ENCODE assay signal across 19 cellular contexts in the genomic region with DNA sequence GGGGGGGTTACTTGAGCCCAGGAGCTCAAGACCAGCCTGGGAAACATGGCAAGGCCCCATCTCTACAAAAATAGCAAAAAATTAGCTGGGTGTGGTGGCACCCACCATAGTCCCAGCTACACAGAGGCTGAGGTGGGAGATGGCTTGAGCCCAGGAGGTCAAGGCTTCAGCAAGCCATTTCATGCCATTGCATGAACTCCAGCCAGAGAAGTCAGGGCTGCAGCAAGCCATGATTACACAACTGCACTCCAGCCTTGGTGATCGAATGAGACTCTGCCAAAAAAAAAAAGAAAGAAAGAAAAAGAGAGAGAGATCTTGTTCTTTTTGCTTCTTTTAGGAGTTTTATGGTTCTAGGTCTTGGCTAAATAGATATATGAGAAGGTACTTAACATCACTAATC.
DNase-seq lines count a peak whose midpoint lies in the region; ATAC-seq lines count a peak whose summit lies in the region.
"Had no signal": no experiment of that assay in that cellular context is flagged by ENCODE, and none has a peak within 500 bp of the region (broad histone marks: within the 10 kb centered on the region; RNA-seq: fewer than 3 reads in every experiment).

No MANE protein-coding gene starts in this region.

- H2BK120ac ChIP-seq in neuronal stem cell (ENCODE audit: low read depth, low read length): no peak overlapping the region

- H3K9ac ChIP-seq in neuronal stem cell (ENCODE audit: low read depth, low read length, poor library complexity): no peak overlapping the region

- no peaks in the 10 kb centered on the region for H3K79me1 ChIP-seq in neuronal stem cell (ENCODE audit: low read depth, low read length)

- in situ Hi-C loops in G401 (cut with HindIII; ENCODE audit: low sequenced_read_pairs): no loop called here

- no peak overlapping the region for H3K23ac ChIP-seq in neuronal stem cell (ENCODE audit: low read depth, low read length, poor library complexity)

- H2AFZ ChIP-seq in neuronal stem cell (ENCODE audit: low read length): no peak overlapping the region

- intact Hi-C loops in left ventricle myocardium superior (cut with micrococcal nuclease): no loop called here
- intact Hi-C loops in left cardiac atrium (cut with DNase I): no loop called here

- peaks cover 0 to 9% of the 10 kb centered on the region in 2 donors for H3K4me1 ChIP-seq in neuronal stem cell (ENCODE audit: control insufficient read depth in 2 of 2, insufficient read depth in 1 of 2, low read depth in 1 of 2, low read length in 2 of 2)
- H3K4me1 ChIP-seq: A549, Caco-2 had no signal

- H3K14ac ChIP-seq in neuronal stem cell (ENCODE audit: low read length): no peak overlapping the region

- H3K27ac ChIP-seq in neuronal stem cell (replicated peaks; ENCODE audit: low read length): no peak overlapping the region
- H3K27ac ChIP-seq: 22Rv1, A549, C4-2B had no signal

- no peak overlapping the region for H2BK12ac ChIP-seq in neuronal stem cell (ENCODE audit: low read length)

- H2BK5ac ChIP-seq in neuronal stem cell (ENCODE audit: low read length): no peak overlapping the region

- H3K4ac ChIP-seq in neuronal stem cell (ENCODE audit: low read length): no peak overlapping the region

- DNase-seq in left ventricle myocardium superior (peak; percentile 18), left cardiac atrium (no peak), left lobe of liver (ENCODE audit: low spot score) (peak; percentile 54), neuronal stem cell (ENCODE audit: low spot score) (no peak), G401 (ENCODE audit: low spot score) (no peak), T-helper 9 cell (no peak), UCSD-AML1 (lab: John Stamatoyannopoulos, UW; ENCODE audit: unreplicated experiment) (no peak)
- DNase-seq: AML-193; Caco-2; CD4-positive, alpha-beta T cell; GDM1; H7; HFFc6 had no signal

- no peak overlapping the region for H2BK15ac ChIP-seq in neuronal stem cell (ENCODE audit: low read length)

- H4K91ac ChIP-seq in neuronal stem cell (ENCODE audit: low read depth, low read length, poor library complexity): no peak overlapping the region

- no peaks in the 10 kb centered on the region for H3K9me3 ChIP-seq in neuronal stem cell (replicated peaks in 1 of 2; ENCODE audit: control insufficient read depth in 2 of 2, insufficient read depth in 1 of 2, low read depth in 1 of 2, low read length in 2 of 2)
- H3K9me3 ChIP-seq: A549, Caco-2 had no signal

- ATAC-seq in left ventricle myocardium superior (no peak), left cardiac atrium (no peak), left lobe of liver (peak; percentile 90), HG03571 (IDR thresholded peaks at IDR 0.05; ENCODE audit: unreplicated experiment) (no peak)
- ATAC-seq: A549, GM23338, HCT116 had no signal

- WGBS in neuronal stem cell (ENCODE audit: extremely low coverage in 2 of 2, insufficient read length in 2 of 2, insufficient replicate concordance in 1 of 2), 2 donors: no CpG with 5 or more reads among the region's 1 CpG

- H4K8ac ChIP-seq in neuronal stem cell (ENCODE audit: low read depth, low read length): no peak overlapping the region

- H3K18ac ChIP-seq in neuronal stem cell (ENCODE audit: low read length): peak overlapping the region; percentile 3

- H3K27me3 ChIP-seq in neuronal stem cell (ENCODE audit: control insufficient read depth in 3 of 3, insufficient read depth in 3 of 3, low read depth in 1 of 3, low read length in 3 of 3): no peaks in the 10 kb centered on the region

- no peak overlapping the region for H3K4me2 ChIP-seq in neuronal stem cell (ENCODE audit: insufficient read depth, low read length, poor library complexity, severe bottlenecking)
- H3K4me2 ChIP-seq: A549, GM23338 had no signal

- H2AK5ac ChIP-seq in neuronal stem cell (ENCODE audit: low read depth, low read length): no peak overlapping the region

- H3K4me3 ChIP-seq in neuronal stem cell (ENCODE audit: low read length in 2 of 2): no peak overlapping the region
- H3K4me3 ChIP-seq: A549, GM23338 had no signal

- H3K36me3 ChIP-seq in neuronal stem cell (replicated peaks in 1 of 2; ENCODE audit: control insufficient read depth in 2 of 2, insufficient read depth in 2 of 2, low read length in 2 of 2): no peaks in the 10 kb centered on the region

Comparison
In these comparisons a context has a peak if more than half of its experiments do, and no peak if none do; other contexts are left out.
1. DNase-seq: peak in left ventricle myocardium superior (single experiment) and left lobe of liver (single experiment); none in left cardiac atrium (single experiment), neuronal stem cell (single experiment), G401 (single experiment), T-helper 9 cell (single experiment) and UCSD-AML1 (single experiment).